ENCODE assay signal across 16 cellular contexts in the genomic region with DNA sequence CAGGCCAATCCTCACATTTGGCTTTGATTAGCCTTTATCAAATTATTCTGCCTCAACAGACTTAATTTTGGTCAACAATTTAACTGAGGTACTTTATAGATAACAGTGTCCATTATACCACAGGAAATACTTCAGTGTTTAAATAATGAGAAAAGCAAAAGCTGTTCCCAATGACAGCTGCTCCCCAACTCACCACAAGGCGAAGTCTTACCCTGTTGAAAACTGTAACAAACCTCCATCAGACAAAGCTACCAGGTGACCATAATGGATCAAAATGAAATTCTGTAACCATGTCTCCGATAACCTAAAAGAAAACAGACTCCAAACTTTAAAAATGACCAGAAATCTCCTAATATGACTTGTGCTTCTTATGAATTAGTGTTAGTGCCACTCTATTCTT. TPM values are rescaled to one million over a fixed set of nuclear protein-coding genes. Genes with fewer than 3 reads are reported as not detected.
A peak's percentile ranks its signal among the peaks of the same experiment; 100 is the strongest.
DNase-seq lines count a peak whose midpoint lies in the region; ATAC-seq and TF ChIP-seq lines count a peak whose summit lies in the region.
"Had no signal": no experiment of that assay in that cellular context is flagged by ENCODE, and none has a peak within 500 bp of the region (broad histone marks: within the 10 kb centered on the region; RNA-seq: fewer than 3 reads in every experiment).

No MANE protein-coding gene starts in this region.

- H3K27me3 ChIP-seq in colonic mucosa (no peaks in the 10 kb centered on the region), H7 (ENCODE audit: control insufficient read depth, insufficient read depth, low read length) (no peaks in the 10 kb centered on the region)
- H3K27me3 ChIP-seq: body of pancreas, ovary had no signal

- no peak overlapping the region for H3K27ac ChIP-seq in colonic mucosa
- H3K27ac ChIP-seq: body of pancreas, ovary had no signal

- no peaks in the 10 kb centered on the region for H3K36me3 ChIP-seq in colonic mucosa
- H3K36me3 ChIP-seq in H7 (replicated peaks; ENCODE audit: control insufficient read depth, insufficient read depth, low read length): no peaks in the 10 kb centered on the region
- H3K36me3 ChIP-seq: ovary had no signal

- no peaks in the 10 kb centered on the region for H3K4me1 ChIP-seq in colonic mucosa
- H3K4me1 ChIP-seq: body of pancreas had no signal

- TF ChIP-seq CTCF in colonic mucosa (IDR thresholded peaks at IDR 0.05): peak; percentile 19

- peaks cover 8% of the 10 kb centered on the region for H3K9me3 ChIP-seq in colonic mucosa

- H3K4me3 ChIP-seq in colonic mucosa (no peak overlapping the region), H7 (ENCODE audit: insufficient read depth, low read depth, low read length) (no peak overlapping the region)
- H3K4me3 ChIP-seq: body of pancreas, ovary had no signal

- intact Hi-C loops in colonic mucosa (cut with DNase I): no loop called here

- ATAC-seq in GM21381 (IDR thresholded peaks at IDR 0.05; ENCODE audit: unreplicated experiment): no peak
- no peak for ATAC-seq in GM18909 (IDR thresholded peaks at IDR 0.05; ENCODE audit: poor library complexity, unreplicated experiment)
- no peak for ATAC-seq in HG02763 (IDR thresholded peaks at IDR 0.05; ENCODE audit: unreplicated experiment)
- ATAC-seq: body of pancreas, esophagus mucosa had no signal

- DNase-seq in AML-193 (lab: John Stamatoyannopoulos, UW) (peak; percentile 13 to 17), EH (ENCODE audit: low read depth) (peak; percentile 1), NCI-H69 (lab: John Stamatoyannopoulos, UW) (peak; percentile 12), colonic mucosa (no peak), H7 (no peak)
- DNase-seq: activated CD4-positive, alpha-beta T cell treated with anti-CD3 and anti-CD28 coated beads, Interleukin-2, amount 50 U/mL, for 4 hours; activated naive CD4-positive, alpha-beta T cell treated with anti-CD3 and anti-CD28 coated beads, Interleukin-2, amount 10 ng/mL, durations not matched to agents 7 days and 5 days; body of pancreas; NCI-H187; NCI-H524 treated with DMSO at 0.1 percent for 48 hours; ovary; stimulated activated CD4-positive, alpha-beta T cell treated with anti-CD3 and anti-CD28 coated beads, Interleukin-4, amount 100 ng/mL, for 1 hour had no signal

- no peak overlapping the region for H3K9ac ChIP-seq in colonic mucosa (ENCODE audit: low read depth in 2 of 2, low read length in 2 of 2)

RNA-seq across cellular contexts. Expression of a gene that starts 50.3 kb away (rescaled TPM):
- total RNA-seq in colonic mucosa: 10 to 100 TPM; 13.8 to 15.4 TPM
- total RNA-seq in H7 (2014; rRNA removed; shearing (Covaris generic)): 0.07 and 0.30 TPM in 2 replicates

Comparison
In these comparisons a context has a peak if more than half of its experiments do, and no peak if none do; other contexts are left out.
1. DNase-seq: peak in AML-193 (2 of 2), EH (single experiment) and NCI-H69 (single experiment); none in colonic mucosa (single experiment) and H7 (single experiment).
2. RNA of a gene that starts 50.3 kb away (total RNA-seq): 13.8 to 15.4 TPM in colonic mucosa; 0.07 to 0.30 TPM in H7; every median in the first group is over 10 times any median in the second.